ENCODE assay signal across 13 cellular contexts in the genomic region with DNA sequence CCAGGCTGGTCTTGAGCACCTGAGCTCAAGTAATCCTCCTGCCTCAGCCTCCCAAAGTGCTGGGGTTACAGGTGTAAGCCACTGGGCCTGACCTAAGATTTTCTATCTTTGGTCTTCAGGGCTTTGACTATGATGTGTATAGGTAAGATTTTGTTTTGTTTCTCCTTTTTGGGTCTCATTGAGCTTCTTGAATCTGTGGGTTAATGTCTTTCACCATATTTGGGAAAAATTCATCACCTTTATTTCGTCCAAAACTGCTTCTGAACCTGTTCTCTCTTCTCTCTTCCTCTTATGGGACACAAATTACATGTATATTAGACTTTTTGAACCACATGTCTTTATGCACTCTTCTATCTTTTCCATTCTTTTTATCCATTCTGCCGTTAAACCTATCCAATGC.
"Had no signal": no experiment of that assay in that cellular context is flagged by ENCODE, and none has a peak within 500 bp of the region (broad histone marks: within the 10 kb centered on the region; RNA-seq: fewer than 3 reads in every experiment).

No MANE protein-coding gene starts in this region.

- H3K9me3 ChIP-seq: colonic mucosa, esophagus muscularis mucosa, esophagus squamous epithelium, gastrocnemius medialis, gastroesophageal sphincter had no signal

- H3K36me3 ChIP-seq: colonic mucosa, esophagus muscularis mucosa, esophagus squamous epithelium, gastrocnemius medialis, gastroesophageal sphincter, heart left ventricle, heart right ventricle had no signal

- ATAC-seq: effector memory CD8-positive, alpha-beta T cell; esophagus mucosa; foreskin keratinocyte; gastrocnemius medialis; gastroesophageal sphincter; heart left ventricle; heart right ventricle had no signal

- H3K4me3 ChIP-seq: colonic mucosa, coronary artery, dorsolateral prefrontal cortex, esophagus muscularis mucosa, esophagus squamous epithelium, gastrocnemius medialis, gastroesophageal sphincter, heart left ventricle, heart right ventricle had no signal

- H3K27ac ChIP-seq: colonic mucosa, coronary artery, dorsolateral prefrontal cortex, epithelial cell of prostate, esophagus muscularis mucosa, esophagus squamous epithelium, foreskin keratinocyte, gastrocnemius medialis, gastroesophageal sphincter, heart left ventricle, heart right ventricle had no signal

- H3K4me1 ChIP-seq: colonic mucosa, esophagus muscularis mucosa, esophagus squamous epithelium, foreskin keratinocyte, gastrocnemius medialis, gastroesophageal sphincter, heart left ventricle, heart right ventricle had no signal
